In the genomic region with DNA sequence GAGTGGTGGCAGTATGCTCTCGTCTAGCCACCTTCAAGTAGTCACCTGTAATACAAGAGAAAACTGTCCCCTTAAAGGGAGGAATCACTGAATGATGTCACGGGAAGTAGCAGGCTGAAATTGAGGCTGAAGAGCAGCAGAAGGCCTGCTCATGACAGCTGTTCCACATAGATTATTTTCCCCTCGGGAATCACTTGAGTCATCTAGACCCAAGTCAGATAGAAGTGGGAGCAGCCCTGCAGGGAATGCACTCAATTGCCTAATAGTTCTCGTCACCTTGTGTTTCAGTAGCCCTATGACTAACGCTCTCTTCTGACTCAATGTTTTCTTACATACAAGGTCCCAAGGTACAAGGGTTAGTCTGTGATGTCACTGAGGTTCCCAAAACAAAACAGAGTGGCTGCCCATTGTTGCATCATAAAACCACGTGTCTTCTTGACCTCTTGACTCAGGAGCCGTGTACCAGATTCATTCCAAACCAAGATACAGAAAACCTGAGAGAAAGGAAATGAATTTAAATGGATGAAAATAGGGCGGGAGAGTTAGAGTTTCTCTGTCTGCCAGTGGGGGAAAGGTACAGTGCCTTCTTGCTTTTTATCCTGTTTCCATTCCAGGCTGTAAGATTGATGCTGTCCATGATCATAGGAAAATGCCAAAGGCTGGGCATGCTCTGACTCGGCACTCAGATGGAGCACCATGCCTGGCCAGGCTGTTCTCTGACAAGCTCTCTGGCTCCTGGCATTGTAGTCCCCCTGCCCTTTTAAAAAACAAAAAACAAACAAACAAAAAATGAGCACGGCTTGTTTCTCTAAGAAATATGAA, we compare ENCODE assay signal across 8 cellular contexts. TPM values are rescaled to one million over a fixed set of nuclear protein-coding genes. Genes with fewer than 3 reads are reported as not detected.
DNase-seq lines count a peak whose midpoint lies in the region; ATAC-seq, FAIRE-seq and TF ChIP-seq lines count a peak whose summit lies in the region.

No MANE protein-coding gene starts in this region.

- H3K4me1 ChIP-seq in Panc1 (ENCODE audit: control insufficient read depth, insufficient read depth, low read length) (no peaks in the 10 kb centered on the region; the same call in 1 of the 2 replicates), trophoblast cell (ENCODE audit: control insufficient read depth in 1 of 2, insufficient read depth in 2 of 2, low read length in 2 of 2) (peaks cover 14 to 23% of the 10 kb centered on the region in 2 experiments)

- H3K4me3 ChIP-seq in Panc1 (ENCODE audit: low read depth in 2 of 2, low read length in 2 of 2) (no peak overlapping the region), epithelial cell of proximal tubule (ENCODE audit: low read depth, low read length) (no peak overlapping the region), trophoblast cell (ENCODE audit: low read depth, low read length) (no peak overlapping the region)

- no peak overlapping the region for H3K4ac ChIP-seq in trophoblast cell (ENCODE audit: low read depth, low read length)

- FAIRE-seq in GM19239 (lab: Jason Lieb, UNC): no peak

- no peak overlapping the region for H4K12ac ChIP-seq in trophoblast cell (ENCODE audit: low read depth, low read length)

- H3K36me3 Mint-ChIP-seq in T-helper 17 cell (ENCODE audit: low read depth): peaks cover 5% of the 10 kb centered on the region

- no peak overlapping the region for H4K8ac ChIP-seq in trophoblast cell (ENCODE audit: low read depth, low read length)

- CTCF ChIA-PET in Panc1 (lab: Charles Lee): no interaction called here

- H3K79me2 ChIP-seq in trophoblast cell (ENCODE audit: control insufficient read depth, insufficient read depth, low read length, poor library complexity): no peaks in the 10 kb centered on the region

- H3K18ac ChIP-seq in trophoblast cell (ENCODE audit: low read length): no peak overlapping the region

- in situ Hi-C loops in Caki2 (cut with HindIII; ENCODE audit: low pct_unique_long_range_greater_than_20kb, low sequenced_read_pairs): no loop called here
- in situ Hi-C loops in Panc1 (cut with HindIII; ENCODE audit: low pct_unique_long_range_greater_than_20kb, low sequenced_read_pairs): no loop called here

- no TSS peak for BruUV-seq in Panc1 (replicated peaks; lab: Mats Ljungman, UMichigan)

- POLR2A ChIA-PET in Panc1 (lab: Charles Lee): no interaction called here

- no peaks in the 10 kb centered on the region for H3K27me3 Mint-ChIP-seq in T-helper 17 cell

- peaks cover 3% of the 10 kb centered on the region for H3K4me1 Mint-ChIP-seq in T-helper 17 cell

- no peak overlapping the region for H3K4me2 ChIP-seq in trophoblast cell (ENCODE audit: low read length)

- peak overlapping the region; percentile 62 for H4K91ac ChIP-seq in trophoblast cell (ENCODE audit: low read depth, low read length)

- H3K27ac Mint-ChIP-seq in T-helper 17 cell: no peak overlapping the region

- TF ChIP-seq CTCF in Panc1 (IDR thresholded peaks at IDR 0.05): no peak
- TF ChIP-seq CTCF in epithelial cell of proximal tubule (conservative IDR thresholded peaks at IDR 0.05; ENCODE audit: low read depth, low read length): no peak

- no peak overlapping the region for H2BK5ac ChIP-seq in trophoblast cell (ENCODE audit: low read depth, low read length, poor library complexity)

- H3K27ac ChIP-seq in Panc1 (ENCODE audit: low read length): no peak overlapping the region
- peak overlapping the region; percentile 31 for H3K27ac ChIP-seq in trophoblast cell (ENCODE audit: low read depth, low read length)

- H3K23ac ChIP-seq in trophoblast cell (ENCODE audit: low read length): no peak overlapping the region

- H3K79me1 ChIP-seq in trophoblast cell (ENCODE audit: low read length): peaks cover 9% of the 10 kb centered on the region

- no peak overlapping the region for H2BK12ac ChIP-seq in trophoblast cell (ENCODE audit: low read length)

- H3K9ac ChIP-seq in trophoblast cell (ENCODE audit: low read length): no peak overlapping the region

- WGBS in trophoblast cell (ENCODE audit: extremely low coverage, insufficient coverage, insufficient read length): no CpG with 5 or more reads among the region's 10 CpGs

- intact Hi-C loops in Panc1 (cut with micrococcal nuclease; ENCODE audit: unreplicated experiment): no loop called here

- DNase-seq in Caki2 (ENCODE audit: low read depth) (peak; percentile 95), Panc1 (ENCODE audit: low read depth, low spot score) (peak; percentile 97), epithelial cell of proximal tubule (ENCODE audit: low read depth) (peak; percentile 100), trophoblast cell (peak; percentile 93 to 98), activated gamma-delta T cell (lab: John Stamatoyannopoulos, UW) (no peak), T-helper 17 cell (no peak), GM19239 (ENCODE audit: insufficient read length, low spot score) (no peak)

- H3K4me3 Mint-ChIP-seq in T-helper 17 cell: no peak overlapping the region

- no peak overlapping the region for H2AFZ ChIP-seq in trophoblast cell (ENCODE audit: insufficient read depth, low read length, poor library complexity)

- ATAC-seq in HG02610 (IDR thresholded peaks at IDR 0.05; ENCODE audit: unreplicated experiment) (peak; percentile 88), Panc1 (peak; percentile 82), T-helper 17 cell (no peak)

- H3K14ac ChIP-seq in trophoblast cell (ENCODE audit: low read length): no peak overlapping the region

- no peaks in the 10 kb centered on the region for H3K9me3 ChIP-seq in Panc1 (ENCODE audit: control insufficient read depth, insufficient read depth, low read depth, low read length)
- no peaks in the 10 kb centered on the region for H3K9me3 ChIP-seq in trophoblast cell (ENCODE audit: insufficient read depth, low read depth, low read length)
- no peaks in the 10 kb centered on the region for H3K9me3 ChIP-seq in T-helper 17 cell (ENCODE audit: control insufficient read depth, low read length, poor library complexity, severe bottlenecking)

- H2BK120ac ChIP-seq in trophoblast cell (ENCODE audit: insufficient read depth, low read length, poor library complexity): peak overlapping the region; percentile 38

- H3K27me3 ChIP-seq in Panc1 (ENCODE audit: control insufficient read depth, insufficient read depth, low read length) (no peaks in the 10 kb centered on the region), trophoblast cell (ENCODE audit: insufficient read depth, low read length) (no peaks in the 10 kb centered on the region)

- H2AK5ac ChIP-seq in trophoblast cell (ENCODE audit: low read length): no peak overlapping the region

- H3K36me3 ChIP-seq in Panc1 (ENCODE audit: control insufficient read depth, insufficient read depth, low read length) (peaks cover 3% of the 10 kb centered on the region; the same call in 1 of the 2 replicates), trophoblast cell (ENCODE audit: control insufficient read depth in 1 of 2, insufficient read depth in 2 of 2, low read length in 2 of 2) (peaks cover 0 to 2% of the 10 kb centered on the region in 2 experiments)

RNA-seq across cellular contexts. Expression of a gene that starts 21.6 kb away (rescaled TPM):
- total RNA-seq in Caki2 (2014; rRNA removed; shearing (Covaris generic); ENCODE audit: low replicate concordance): not detected in 2 replicates
- 0.41 TPM for total RNA-seq in Panc1 (2021; ENCODE audit: unreplicated experiment)
- not detected for polyA plus RNA-seq in Panc1 (2012; ENCODE audit: insufficient read length)
- total RNA-seq in epithelial cell of proximal tubule: 0.46 TPM in 1 of 2 replicates, not detected in the other
- 11.5 and 12.2 TPM in 2 replicates for polyA plus RNA-seq in trophoblast cell (2013)
- total RNA-seq in T-helper 17 cell: under 1 TPM in 1 of 2 donors, not detected in 1; 0.34 TPM

RNA-seq across cellular contexts. Expression of a gene that starts 40.2 kb away (rescaled TPM):
- 43.1 and 105 TPM in 2 replicates for total RNA-seq in Caki2 (2014; rRNA removed; shearing (Covaris generic); ENCODE audit: low replicate concordance)
- total RNA-seq in Panc1 (2021; ENCODE audit: unreplicated experiment) (34.4 TPM), epithelial cell of proximal tubule (27.3 and 36.8 TPM in 2 replicates), T-helper 17 cell (10 to 100 TPM; 28.8 to 31.2 TPM)
- 20.1 TPM for polyA plus RNA-seq in Panc1 (2012; ENCODE audit: insufficient read length)
- polyA plus RNA-seq in trophoblast cell (2013): 9.7 and 10.0 TPM in 2 replicates

Comparison
In these comparisons a context has a peak if more than half of its experiments do, and no peak if none do; other contexts are left out.
1. DNase-seq: peak in Caki2 (single experiment), Panc1 (single experiment), epithelial cell of proximal tubule (single experiment) and trophoblast cell (2 of 2); none in activated gamma-delta T cell (single experiment), T-helper 17 cell (0 of 3) and GM19239 (single experiment).